Comparison of ENCODE assay signal across 11 cellular contexts in genomic region chr10:31426425-31426824, GRCh38.
DNase-seq lines count a peak whose midpoint lies in the region; ATAC-seq, FAIRE-seq and TF ChIP-seq lines count a peak whose summit lies in the region.
"Had no signal": no experiment of that assay in that cellular context is flagged by ENCODE, and none has a peak within 500 bp of the region (broad histone marks: within the 10 kb centered on the region; RNA-seq: fewer than 3 reads in every experiment).

No MANE protein-coding gene starts in this region.

- H3K9ac ChIP-seq in keratinocyte (ENCODE audit: control insufficient read depth, extremely low read depth, insufficient read depth, low read length): no peak overlapping the region

- FAIRE-seq in keratinocyte (lab: Jason Lieb, UNC): no peak

- no peak overlapping the region for H3K27ac ChIP-seq in keratinocyte (ENCODE audit: control insufficient read depth, insufficient read depth, low read length)
- H3K27ac ChIP-seq: cardiac muscle cell had no signal

- H3K4me1 ChIP-seq in keratinocyte (ENCODE audit: control insufficient read depth, extremely low read depth, insufficient read depth, low read length): peaks cover 7% of the 10 kb centered on the region

- DNase-seq in ACHN (peak; percentile 62), HCEC 1CT (peak; percentile 94), astrocyte of the spinal cord (ENCODE audit: low read depth, low spot score) (peak; percentile 89), keratinocyte (ENCODE audit: low read depth, low spot score) (no peak), GOT3 (lab: John Stamatoyannopoulos, UW) (no peak), DMS114 treated with DMSO at 0.1 percent for 48 hours (lab: John Stamatoyannopoulos, UW; ENCODE audit: unreplicated experiment) (no peak)
- DNase-seq: activated CD4-positive, alpha-beta T cell treated with anti-CD3 and anti-CD28 coated beads for 36 hours; NCI-H510A had no signal

- ATAC-seq in GM21576 (IDR thresholded peaks at IDR 0.05; ENCODE audit: unreplicated experiment) (no peak), GM21447 (IDR thresholded peaks at IDR 0.05; ENCODE audit: unreplicated experiment) (no peak)
- ATAC-seq: activated CD4-positive, alpha-beta T cell treated with anti-CD3 and anti-CD28 coated beads for 36 hours had no signal

- H3K36me3 ChIP-seq in keratinocyte (ENCODE audit: control insufficient read depth in 2 of 2, extremely low read depth in 1 of 2, insufficient read depth in 2 of 2, low read length in 2 of 2): no peaks in the 10 kb centered on the region
- H3K36me3 ChIP-seq: cardiac muscle cell had no signal

- in situ Hi-C loops in ACHN (cut with HindIII; ENCODE audit: low pct_ligation_motif_present, low pct_unique_long_range_greater_than_20kb, low sequenced_read_pairs) (no loop called here), astrocyte of the spinal cord (cut with HindIII; ENCODE audit: low sequenced_read_pairs) (no loop called here)

- no peaks in the 10 kb centered on the region for H3K79me2 ChIP-seq in keratinocyte (ENCODE audit: control insufficient read depth, insufficient read depth, low read length)

- no peaks in the 10 kb centered on the region for H3K9me3 ChIP-seq in keratinocyte (ENCODE audit: control insufficient read depth, low read depth, low read length)

- dilution Hi-C loops in keratinocyte (cut with MboI; ENCODE audit: extremely low pct_ligation_motif_present, low sequenced_read_pairs): no loop called here

- no peaks in the 10 kb centered on the region for H3K9me1 ChIP-seq in keratinocyte (ENCODE audit: control insufficient read depth, extremely low read depth, insufficient read depth, low read length)

- H3K4me3 ChIP-seq in astrocyte of the spinal cord (ENCODE audit: low read depth, low read length) (no peak overlapping the region), keratinocyte (ENCODE audit: control insufficient read depth in 2 of 3, extremely low read depth in 1 of 3, insufficient read depth in 2 of 3, low read depth in 1 of 3, low read length in 3 of 3) (no peak overlapping the region)
- H3K4me3 ChIP-seq: cardiac muscle cell had no signal

- H3K4me2 ChIP-seq in keratinocyte (ENCODE audit: control insufficient read depth, extremely low read depth, insufficient read depth, low read depth, low read length): peak overlapping the region; percentile 10

- TF ChIP-seq CTCF in astrocyte of the spinal cord (IDR thresholded peaks at IDR 0.05; ENCODE audit: low read depth, low read length) (no peak), keratinocyte (optimal IDR thresholded peaks at IDR 0.05 in 1 of 3, IDR thresholded peaks at IDR 0.05 in 1 of 3, conservative IDR thresholded peaks at IDR 0.05 in 1 of 3; ENCODE audit: extremely low read depth in 1 of 3, insufficient read depth in 2 of 3, low read length in 3 of 3) (no peak)

- no peaks in the 10 kb centered on the region for H3K27me3 ChIP-seq in keratinocyte (ENCODE audit: control insufficient read depth, extremely low read depth, insufficient read depth, low read length)
- H3K27me3 ChIP-seq: cardiac muscle cell had no signal

- peak overlapping the region; percentile 19 for H2AFZ ChIP-seq in keratinocyte (ENCODE audit: control insufficient read depth, low read length)

- H4K20me1 ChIP-seq in keratinocyte (ENCODE audit: control insufficient read depth, extremely low read depth, insufficient read depth, low read length): no peaks in the 10 kb centered on the region

Comparison
In these comparisons a context has a peak if more than half of its experiments do, and no peak if none do; other contexts are left out.
1. DNase-seq: peak in ACHN (single experiment), HCEC 1CT (single experiment) and astrocyte of the spinal cord (single experiment); none in keratinocyte (single experiment), GOT3 (single experiment) and DMS114 treated with DMSO at 0.1 percent for 48 hours (single experiment).